In genomic region chr17:70184770-70185169, GRCh38 we compare ENCODE assay signal across 14 cellular contexts. TPM values are rescaled to one million over a fixed set of nuclear protein-coding genes. Genes with fewer than 3 reads are reported as not detected.
DNase-seq lines count a peak whose midpoint lies in the region; ATAC-seq, FAIRE-seq and TF ChIP-seq lines count a peak whose summit lies in the region.
"Had no signal": no experiment of that assay in that cellular context is flagged by ENCODE, and none has a peak within 500 bp of the region (broad histone marks: within the 10 kb centered on the region; RNA-seq: fewer than 3 reads in every experiment).

No MANE protein-coding gene starts in this region.

- H3K27me3 Mint-ChIP-seq in nephron progenitor cell (ENCODE audit: low read depth, poor library complexity) = peaks cover 8% of the 10 kb centered on the region

- H3K9me1 ChIP-seq in keratinocyte (ENCODE audit: control insufficient read depth, extremely low read depth, insufficient read depth, low read length) = no peaks in the 10 kb centered on the region

- no peaks in the 10 kb centered on the region for H3K9me3 Mint-ChIP-seq in nephron progenitor cell
- H3K9me3 Mint-ChIP-seq: activated naive CD8-positive, alpha-beta T cell treated with anti-CD3 and anti-CD28 coated beads, Interleukin-2, amount 50 U/mL, for 24 hours; T-helper 1 cell treated with Interleukin-12 subunit alpha and Interleukin-12 subunit beta and Interleukin-4 antibody, amounts not matched to agents 30 μg/mL and 1 μg/mL, for 36 hours had no signal

- no peak overlapping the region for H3K9ac ChIP-seq in keratinocyte (ENCODE audit: control insufficient read depth, extremely low read depth, insufficient read depth, low read length)

- H3K4me3 ChIP-seq in left ventricle myocardium inferior (no peak overlapping the region), cardiac fibroblast (replicated peaks in 1 of 2; ENCODE audit: low read depth in 2 of 2, low read length in 2 of 2) (no peak overlapping the region), keratinocyte (ENCODE audit: control insufficient read depth in 2 of 3, extremely low read depth in 1 of 3, insufficient read depth in 2 of 3, low read depth in 1 of 3, low read length in 3 of 3) (peak overlapping the region in 1 of 3 experiments; percentile 24)
- H3K4me3 ChIP-seq: thoracic aorta had no signal

- H3K4me2 ChIP-seq in keratinocyte (ENCODE audit: control insufficient read depth, extremely low read depth, insufficient read depth, low read depth, low read length) = peak overlapping the region; percentile 58

- peak overlapping the region; percentile 11 for H2AFZ ChIP-seq in keratinocyte (ENCODE audit: control insufficient read depth, low read length)

- H3K9me3 ChIP-seq in left ventricle myocardium inferior (replicated peaks) (no peaks in the 10 kb centered on the region), keratinocyte (ENCODE audit: control insufficient read depth, low read depth, low read length) (no peaks in the 10 kb centered on the region)
- H3K9me3 ChIP-seq: thoracic aorta had no signal

- intact Hi-C loops in left ventricle myocardium inferior (cut with micrococcal nuclease) = no loop called here
- intact Hi-C loops in Right ventricle myocardium superior (cut with DNase I) = no loop called here

- dilution Hi-C loops in keratinocyte (cut with MboI; ENCODE audit: extremely low pct_ligation_motif_present, low sequenced_read_pairs) = no loop called here

- no peaks in the 10 kb centered on the region for H3K36me3 Mint-ChIP-seq in nephron progenitor cell (ENCODE audit: low read depth)

- H4K20me1 ChIP-seq in keratinocyte (ENCODE audit: control insufficient read depth, extremely low read depth, insufficient read depth, low read length) = no peaks in the 10 kb centered on the region

- FAIRE-seq in keratinocyte (lab: Jason Lieb, UNC) = peak; percentile 88
- no peak for FAIRE-seq in urothelium cell line (lab: Jason Lieb, UNC)

- no peaks in the 10 kb centered on the region for H3K27me3 ChIP-seq in left ventricle myocardium inferior (ENCODE audit: low read depth)
- H3K27me3 ChIP-seq in keratinocyte (ENCODE audit: control insufficient read depth, extremely low read depth, insufficient read depth, low read length) = no peaks in the 10 kb centered on the region

- TF ChIP-seq CTCF in left ventricle myocardium inferior (IDR thresholded peaks at IDR 0.05; ENCODE audit: borderline replicate concordance) = no peak
- TF ChIP-seq CTCF in cardiac fibroblast (IDR thresholded peaks at IDR 0.05; ENCODE audit: low read depth, low read length) = no peak
- TF ChIP-seq CTCF in keratinocyte (optimal IDR thresholded peaks at IDR 0.05 in 1 of 3, IDR thresholded peaks at IDR 0.05 in 1 of 3, conservative IDR thresholded peaks at IDR 0.05 in 1 of 3; ENCODE audit: extremely low read depth in 1 of 3, insufficient read depth in 2 of 3, low read length in 3 of 3) = no peak
- no peak for TF ChIP-seq CTCF in nephron progenitor cell (IDR thresholded peaks at IDR 0.05)

- H3K36me3 ChIP-seq in left ventricle myocardium inferior (no peaks in the 10 kb centered on the region), keratinocyte (ENCODE audit: control insufficient read depth in 2 of 2, extremely low read depth in 1 of 2, insufficient read depth in 2 of 2, low read length in 2 of 2) (no peaks in the 10 kb centered on the region)
- H3K36me3 ChIP-seq: thoracic aorta had no signal

- DNase-seq in left ventricle myocardium inferior = no peak
- DNase-seq in Right ventricle myocardium superior = no peak
- peak; percentile 18 to 87 for DNase-seq in cardiac fibroblast (ENCODE audit: low read depth in 2 of 2)
- no peak for DNase-seq in keratinocyte (ENCODE audit: low read depth, low spot score)
- peak; percentile 37 for DNase-seq in urothelium cell line (ENCODE audit: low spot score)
- DNase-seq in T-helper 2 cell = no peak
- no peak for DNase-seq in nephron progenitor cell
- DNase-seq: 8988T; activated naive CD8-positive, alpha-beta T cell treated with anti-CD3 and anti-CD28 coated beads, Interleukin-2, amount 50 U/mL, for 24 hours; effector CD8-positive, alpha-beta T cell; NCI-H1105 treated with DMSO at 0.1 percent for 48 hours had no signal

- ATAC-seq in Right ventricle myocardium superior (ENCODE audit: poor library complexity) = no peak
- no peak for ATAC-seq in GM21737 (IDR thresholded peaks at IDR 0.05; ENCODE audit: unreplicated experiment)
- ATAC-seq: activated naive CD8-positive, alpha-beta T cell treated with anti-CD3 and anti-CD28 coated beads, Interleukin-2, amount 50 U/mL, for 24 hours had no signal

- H3K27ac Mint-ChIP-seq in nephron progenitor cell = no peak overlapping the region
- H3K27ac Mint-ChIP-seq: activated naive CD8-positive, alpha-beta T cell treated with anti-CD3 and anti-CD28 coated beads, Interleukin-2, amount 50 U/mL, for 24 hours; T-helper 1 cell treated with Interleukin-12 subunit alpha and Interleukin-12 subunit beta and Interleukin-4 antibody, amounts not matched to agents 30 μg/mL and 1 μg/mL, for 36 hours had no signal

- peak overlapping the region; percentile 25 for H3K27ac ChIP-seq in left ventricle myocardium inferior (replicated peaks)
- no peak overlapping the region for H3K27ac ChIP-seq in keratinocyte (ENCODE audit: control insufficient read depth, insufficient read depth, low read length)
- H3K27ac ChIP-seq: thoracic aorta had no signal

- no peaks in the 10 kb centered on the region for H3K79me2 ChIP-seq in keratinocyte (ENCODE audit: control insufficient read depth, insufficient read depth, low read length)

- H3K4me3 Mint-ChIP-seq in nephron progenitor cell = no peak overlapping the region
- H3K4me3 Mint-ChIP-seq: activated naive CD8-positive, alpha-beta T cell treated with anti-CD3 and anti-CD28 coated beads, Interleukin-2, amount 50 U/mL, for 24 hours; T-helper 1 cell treated with Interleukin-12 subunit alpha and Interleukin-12 subunit beta and Interleukin-4 antibody, amounts not matched to agents 30 μg/mL and 1 μg/mL, for 36 hours had no signal

- H3K4me1 ChIP-seq in left ventricle myocardium inferior (peaks cover 44% of the 10 kb centered on the region), keratinocyte (ENCODE audit: control insufficient read depth, extremely low read depth, insufficient read depth, low read length) (peaks cover 21% of the 10 kb centered on the region)

- H3K4me1 Mint-ChIP-seq in nephron progenitor cell = no peaks in the 10 kb centered on the region
- H3K4me1 Mint-ChIP-seq: activated naive CD8-positive, alpha-beta T cell treated with anti-CD3 and anti-CD28 coated beads, Interleukin-2, amount 50 U/mL, for 24 hours had no signal

RNA-seq across cellular contexts. Expression of gene KCNJ2, which starts 15.4 kb away (rescaled TPM):
- total RNA-seq in left ventricle myocardium inferior (44.8 TPM), Right ventricle myocardium superior (47.1 TPM)
- 0.09 to 0.12 TPM (median 0.11 TPM) in 3 replicates for polyA plus RNA-seq in keratinocyte
- polyA plus RNA-seq in keratinocyte (2011; ENCODE audit: low read depth) = 0.17 TPM
- polyA plus RNA-seq in keratinocyte (2011; cell fraction: cytosol; rRNA removed) = 0.02 and 0.03 TPM in 2 replicates
- polyA plus RNA-seq in keratinocyte (2011; cell fraction: nucleus; rRNA removed) = 0.07 and 0.19 TPM in 2 replicates
- 0.14 and 0.20 TPM in 2 replicates for polyA plus RNA-seq in keratinocyte (2012; ENCODE audit: low replicate concordance)
- 0.66 to 2.4 TPM (median 0.70 TPM) in 3 replicates for polyA minus RNA-seq in keratinocyte
- polyA minus RNA-seq in keratinocyte (2011; cell fraction: cytosol; rRNA and poly(A)+ RNA removed) = not detected
- 0.42 and 0.62 TPM in 2 replicates for polyA minus RNA-seq in keratinocyte (2011; cell fraction: nucleus; rRNA and poly(A)+ RNA removed)

Comparison
In these comparisons a context has a peak if more than half of its experiments do, and no peak if none do; other contexts are left out.
1. DNase-seq: peak in cardiac fibroblast (2 of 2) and urothelium cell line (single experiment); none in left ventricle myocardium inferior (single experiment), Right ventricle myocardium superior (single experiment), keratinocyte (single experiment), T-helper 2 cell (0 of 5) and nephron progenitor cell (single experiment).